Comparison of ENCODE assay signal across 11 cellular contexts in the genomic region with DNA sequence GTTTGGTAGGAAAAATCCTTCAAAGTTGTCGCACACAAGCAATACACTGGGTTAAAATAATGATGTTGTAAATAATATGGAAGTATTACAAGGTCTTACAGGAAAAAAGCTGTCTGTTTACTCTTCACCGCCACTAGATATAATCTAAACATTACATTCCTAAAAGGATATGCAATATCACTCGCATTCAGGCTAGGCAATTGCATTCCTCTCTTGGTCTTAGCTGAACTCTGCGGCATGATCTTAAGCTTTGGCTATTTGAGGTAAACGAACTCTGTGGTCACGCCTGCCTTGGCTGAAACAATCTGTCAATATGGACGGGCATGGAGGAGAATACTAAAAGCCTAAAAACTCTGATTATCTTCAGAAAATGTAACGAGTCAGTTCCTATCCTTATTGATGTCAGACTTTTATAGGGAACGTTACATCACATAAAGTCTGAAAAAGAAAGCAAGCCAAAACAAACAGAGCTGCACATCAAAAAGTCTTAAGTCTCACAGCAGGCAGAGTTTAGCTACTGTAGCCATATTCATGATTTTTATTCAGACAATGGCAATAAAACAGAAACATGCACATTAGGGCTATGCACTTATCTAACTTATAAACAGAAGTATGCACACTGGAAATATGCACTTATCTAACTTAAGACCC. TPM values are rescaled to one million over a fixed set of nuclear protein-coding genes. Genes with fewer than 3 reads are reported as not detected.
A peak's percentile ranks its signal among the peaks of the same experiment; 100 is the strongest.
DNase-seq lines count a peak whose midpoint lies in the region; ATAC-seq and TF ChIP-seq lines count a peak whose summit lies in the region.
"Had no signal": no experiment of that assay in that cellular context is flagged by ENCODE, and none has a peak within 500 bp of the region (broad histone marks: within the 10 kb centered on the region; RNA-seq: fewer than 3 reads in every experiment).

No MANE protein-coding gene starts in this region.

- in situ Hi-C loops in Panc1 (cut with HindIII; ENCODE audit: low pct_unique_long_range_greater_than_20kb, low sequenced_read_pairs), result no loop called here

- TF ChIP-seq CTCF in Panc1 (IDR thresholded peaks at IDR 0.05) (no peak), fibroblast of villous mesenchyme (IDR thresholded peaks at IDR 0.05; ENCODE audit: insufficient read depth, low read depth, low read length) (no peak)

- H3K4me1 ChIP-seq in Panc1 (ENCODE audit: control insufficient read depth, insufficient read depth, low read length), result peaks cover 22% of the 10 kb centered on the region

- H3K9me3 ChIP-seq in Panc1 (ENCODE audit: control insufficient read depth, insufficient read depth, low read depth, low read length), result no peaks in the 10 kb centered on the region

- CTCF ChIA-PET in Panc1 (lab: Charles Lee), result interaction anchor here (1.0 to 1.2 kb wide), 2 partner anchors 22 to 227 kb away, joined by 3 to 5 read pairs; no protein-coding TSS in a partner anchor

- DNase-seq in GM03348 (ENCODE audit: low spot score) (peak; percentile 65), Panc1 (ENCODE audit: low read depth, low spot score) (peak; percentile 48), fibroblast of villous mesenchyme (ENCODE audit: low read depth) (peak; percentile 92), renal cortical epithelial cell (ENCODE audit: low read depth) (peak; percentile 96), NCI-H2081 (lab: John Stamatoyannopoulos, UW) (no peak), T-helper 1 cell (no peak)
- DNase-seq: caudate nucleus had no signal

- no peaks in the 10 kb centered on the region for H3K36me3 ChIP-seq in Panc1 (ENCODE audit: control insufficient read depth, insufficient read depth, low read length)

- H3K4me3 ChIP-seq in Panc1 (ENCODE audit: low read depth in 2 of 2, low read length in 2 of 2) (peak overlapping the region; percentile 10 to 12; a peak in 1 of 4 replicates), fibroblast of villous mesenchyme (ENCODE audit: low read depth, low read length) (peak overlapping the region; percentile 3)
- H3K4me3 ChIP-seq: skin epidermis had no signal

- H3K27me3 ChIP-seq in Panc1 (ENCODE audit: control insufficient read depth, insufficient read depth, low read length), result no peaks in the 10 kb centered on the region

- POLR2A ChIA-PET in Panc1 (lab: Charles Lee), result no interaction called here

- H3K27ac ChIP-seq in Panc1 (ENCODE audit: low read length), result peak overlapping the region; percentile 79
- H3K27ac ChIP-seq: skin epidermis had no signal

- ATAC-seq in Panc1 (peak; percentile 96), GM18907 (IDR thresholded peaks at IDR 0.05; ENCODE audit: unreplicated experiment) (no peak), HG02588 (IDR thresholded peaks at IDR 0.05; ENCODE audit: unreplicated experiment) (no peak)

- no TSS peak for BruUV-seq in Panc1 (replicated peaks; lab: Mats Ljungman, UMichigan)

- intact Hi-C loops in Panc1 (cut with micrococcal nuclease; ENCODE audit: unreplicated experiment), result no loop called here

RNA-seq across cellular contexts. Expression of a gene that starts 30.8 kb away (rescaled TPM):
- total RNA-seq in Panc1 (2021; ENCODE audit: unreplicated experiment) (0.26 TPM), fibroblast of villous mesenchyme (0.32 and 0.43 TPM in 2 replicates), renal cortical epithelial cell (0.17 and 1.5 TPM in 2 replicates)
- polyA plus RNA-seq in Panc1 (2012; ENCODE audit: insufficient read length), result 0.12 TPM
- total RNA-seq: T-helper 1 cell treated with Interleukin-12 subunit alpha and Interleukin-12 subunit beta and Interleukin-4 antibody, amounts not matched to agents 30 ng/mL and 1 ng/mL, for 36 hours had no signal

Comparison
In these comparisons a context has a peak if more than half of its experiments do, and no peak if none do; other contexts are left out.
1. DNase-seq: peak in GM03348 (single experiment), Panc1 (single experiment), fibroblast of villous mesenchyme (single experiment) and renal cortical epithelial cell (single experiment); none in NCI-H2081 (0 of 2) and T-helper 1 cell (0 of 5).